ENCODE assay signal across 10 cellular contexts in the genomic region with DNA sequence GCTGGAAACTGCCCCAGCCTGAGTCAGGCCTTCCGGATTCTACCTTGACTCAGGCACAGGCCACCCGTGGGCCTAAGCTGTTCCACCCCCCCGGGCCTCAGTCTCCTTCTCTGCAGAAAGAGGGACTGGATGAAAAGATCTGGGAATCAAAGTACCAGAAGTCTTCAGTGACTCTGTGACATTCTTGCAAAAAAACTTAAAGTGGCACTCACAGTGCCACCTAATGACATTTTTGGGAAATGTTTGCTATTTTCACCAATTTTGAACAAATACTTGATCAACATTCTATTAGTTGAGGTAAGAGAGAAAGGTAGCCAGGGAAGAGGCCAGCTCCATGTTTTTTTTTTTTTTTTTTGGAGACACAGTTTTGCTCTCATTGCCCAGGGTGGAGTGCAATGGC. TPM values are rescaled to one million over a fixed set of nuclear protein-coding genes. Genes with fewer than 3 reads are reported as not detected.
DNase-seq lines count a peak whose midpoint lies in the region; FAIRE-seq and TF ChIP-seq lines count a peak whose summit lies in the region.
"Had no signal": no experiment of that assay in that cellular context is flagged by ENCODE, and none has a peak within 500 bp of the region (broad histone marks: within the 10 kb centered on the region; RNA-seq: fewer than 3 reads in every experiment).

No MANE protein-coding gene starts in this region.

- H3K27ac ChIP-seq in DOHH2 (ENCODE audit: low read depth, low read length), result no peak overlapping the region
- no peak overlapping the region for H3K27ac ChIP-seq in KMS-11
- no peak overlapping the region for H3K27ac ChIP-seq in neural cell (ENCODE audit: low read length)
- H3K27ac ChIP-seq: SJSA1 had no signal

- no peak for TF ChIP-seq EP300 in neural cell (conservative IDR thresholded peaks at IDR 0.05; ENCODE audit: poor library complexity, severe bottlenecking)

- TF ChIP-seq CTCF in DOHH2 (IDR thresholded peaks at IDR 0.05; ENCODE audit: low read depth, low read length, poor library complexity, severe bottlenecking) (peak; percentile 60), KMS-11 (conservative IDR thresholded peaks at IDR 0.05; ENCODE audit: low read depth, low read length) (peak; percentile 87), bronchial epithelial cell (IDR thresholded peaks at IDR 0.05; ENCODE audit: insufficient read depth, low read length, severe bottlenecking) (peak; percentile 16), neural cell (IDR thresholded peaks at IDR 0.05; ENCODE audit: poor library complexity, severe bottlenecking) (peak; percentile 62)

- H3K4me3 ChIP-seq in DOHH2 (ENCODE audit: low read length) (no peak overlapping the region), KMS-11 (IDR thresholded peaks at IDR 0.05; ENCODE audit: insufficient read depth, low read depth, low read length) (no peak overlapping the region), bronchial epithelial cell (ENCODE audit: low read depth, low read length) (no peak overlapping the region), neural cell (ENCODE audit: low read length) (no peak overlapping the region)
- H3K4me3 ChIP-seq: SJSA1 had no signal

- H2AFZ ChIP-seq in KMS-11 (ENCODE audit: low read depth) (no peak overlapping the region), neural cell (ENCODE audit: low read depth, low read length) (no peak overlapping the region)

- H3K9me3 ChIP-seq in DOHH2 (ENCODE audit: control insufficient read depth, insufficient read depth, low read length) (no peaks in the 10 kb centered on the region), neural cell (ENCODE audit: low read length) (no peaks in the 10 kb centered on the region)
- H3K9me3 ChIP-seq: SJSA1 had no signal

- no peak for DNase-seq in bronchial epithelial cell (ENCODE audit: low read depth)
- DNase-seq in NCI-H526 treated with DMSO at 0.1 percent for 48 hours (lab: John Stamatoyannopoulos, UW), result no peak
- DNase-seq in NCI-H1417 treated with DMSO at 0.1 percent for 48 hours (lab: John Stamatoyannopoulos, UW), result no peak
- DNase-seq in HPDE6-E6E7 (ENCODE audit: extremely low spot score), result no peak
- DNase-seq in LoVo (ENCODE audit: low spot score), result no peak
- DNase-seq: activated effector memory CD4-positive, alpha-beta T cell treated with Interleukin-2 at 50 U/mL for 16 hours had no signal

- H3K4me1 ChIP-seq in DOHH2 (ENCODE audit: control insufficient read depth, low read length) (no peaks in the 10 kb centered on the region), KMS-11 (ENCODE audit: low read depth, poor library complexity, severe bottlenecking) (no peaks in the 10 kb centered on the region)

- H3K4me2 ChIP-seq in DOHH2 (ENCODE audit: low read length) (no peak overlapping the region), KMS-11 (no peak overlapping the region), neural cell (ENCODE audit: low read length) (no peak overlapping the region)

- H4K20me1 ChIP-seq in DOHH2 (ENCODE audit: control insufficient read depth, insufficient read depth, low read depth, low read length) (no peaks in the 10 kb centered on the region), KMS-11 (ENCODE audit: insufficient read depth) (no peaks in the 10 kb centered on the region), neural cell (ENCODE audit: insufficient read depth) (no peaks in the 10 kb centered on the region)

- H3F3A ChIP-seq in DOHH2 (ENCODE audit: control insufficient read depth, insufficient read depth), result no peaks in the 10 kb centered on the region
- H3F3A ChIP-seq in neural cell (ENCODE audit: insufficient read depth, low read length, poor library complexity, severe bottlenecking), result no peaks in the 10 kb centered on the region

- TF ChIP-seq RAD21 in neural cell (conservative IDR thresholded peaks at IDR 0.05), result peak; percentile 49

- H3K27me3 ChIP-seq in DOHH2 (ENCODE audit: control insufficient read depth, low read length) (no peaks in the 10 kb centered on the region), KMS-11 (ENCODE audit: insufficient read depth, low read depth) (no peaks in the 10 kb centered on the region), bronchial epithelial cell (ENCODE audit: control insufficient read depth, insufficient read depth, low read length) (no peaks in the 10 kb centered on the region), neural cell (ENCODE audit: insufficient read depth, low read depth, low read length) (no peaks in the 10 kb centered on the region)
- H3K27me3 ChIP-seq: SJSA1 had no signal

- H3K9ac ChIP-seq in KMS-11 (no peak overlapping the region), neural cell (ENCODE audit: low read length) (no peak overlapping the region)

- FAIRE-seq in bronchial epithelial cell (lab: Jason Lieb, UNC), result no peak

- H3K79me2 ChIP-seq in DOHH2 (ENCODE audit: control insufficient read depth, low read length) (no peaks in the 10 kb centered on the region), KMS-11 (ENCODE audit: insufficient read depth, low read depth) (no peaks in the 10 kb centered on the region), neural cell (replicated peaks; ENCODE audit: insufficient read depth, low read length) (no peaks in the 10 kb centered on the region)

- H3K36me3 ChIP-seq in DOHH2 (ENCODE audit: control insufficient read depth, low read length) (no peaks in the 10 kb centered on the region), KMS-11 (ENCODE audit: insufficient read depth) (no peaks in the 10 kb centered on the region), bronchial epithelial cell (ENCODE audit: control insufficient read depth, insufficient read depth, low read length) (no peaks in the 10 kb centered on the region), neural cell (ENCODE audit: insufficient read depth, low read length) (no peaks in the 10 kb centered on the region)
- H3K36me3 ChIP-seq: SJSA1 had no signal

- no peaks in the 10 kb centered on the region for H3K9me2 ChIP-seq in DOHH2 (replicated peaks; ENCODE audit: control insufficient read depth, low read length)
- H3K9me2 ChIP-seq in neural cell (ENCODE audit: insufficient read depth, low read length), result no peaks in the 10 kb centered on the region

TF ChIP-seq in neural cell, 6 proteins besides CTCF, POLR2A, EP300 and RAD21:
- TF ChIP-seq, protein P1, sequence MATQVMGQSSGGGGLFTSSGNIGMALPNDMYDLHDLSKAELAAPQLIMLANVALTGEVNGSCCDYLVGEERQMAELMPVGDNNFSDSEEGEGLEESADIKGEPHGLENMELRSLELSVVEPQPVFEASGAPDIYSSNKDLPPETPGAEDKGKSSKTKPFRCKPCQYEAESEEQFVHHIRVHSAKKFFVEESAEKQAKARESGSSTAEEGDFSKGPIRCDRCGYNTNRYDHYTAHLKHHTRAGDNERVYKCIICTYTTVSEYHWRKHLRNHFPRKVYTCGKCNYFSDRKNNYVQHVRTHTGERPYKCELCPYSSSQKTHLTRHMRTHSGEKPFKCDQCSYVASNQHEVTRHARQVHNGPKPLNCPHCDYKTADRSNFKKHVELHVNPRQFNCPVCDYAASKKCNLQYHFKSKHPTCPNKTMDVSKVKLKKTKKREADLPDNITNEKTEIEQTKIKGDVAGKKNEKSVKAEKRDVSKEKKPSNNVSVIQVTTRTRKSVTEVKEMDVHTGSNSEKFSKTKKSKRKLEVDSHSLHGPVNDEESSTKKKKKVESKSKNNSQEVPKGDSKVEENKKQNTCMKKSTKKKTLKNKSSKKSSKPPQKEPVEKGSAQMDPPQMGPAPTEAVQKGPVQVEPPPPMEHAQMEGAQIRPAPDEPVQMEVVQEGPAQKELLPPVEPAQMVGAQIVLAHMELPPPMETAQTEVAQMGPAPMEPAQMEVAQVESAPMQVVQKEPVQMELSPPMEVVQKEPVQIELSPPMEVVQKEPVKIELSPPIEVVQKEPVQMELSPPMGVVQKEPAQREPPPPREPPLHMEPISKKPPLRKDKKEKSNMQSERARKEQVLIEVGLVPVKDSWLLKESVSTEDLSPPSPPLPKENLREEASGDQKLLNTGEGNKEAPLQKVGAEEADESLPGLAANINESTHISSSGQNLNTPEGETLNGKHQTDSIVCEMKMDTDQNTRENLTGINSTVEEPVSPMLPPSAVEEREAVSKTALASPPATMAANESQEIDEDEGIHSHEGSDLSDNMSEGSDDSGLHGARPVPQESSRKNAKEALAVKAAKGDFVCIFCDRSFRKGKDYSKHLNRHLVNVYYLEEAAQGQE (IDR thresholded peaks at IDR 0.05; ENCODE audit: borderline replicate concordance), result no peak
- TF ChIP-seq SMC3 (conservative IDR thresholded peaks at IDR 0.05; ENCODE audit: poor library complexity) (peak; percentile 62), TAF1 (IDR thresholded peaks at IDR 0.05; ENCODE audit: low read depth) (no peak)
TF ChIP-seq in neural cell: peak in this region for 1.

RNA-seq across cellular contexts. Expression of a gene that starts 48.3 kb away (rescaled TPM):
- total RNA-seq in bronchial epithelial cell, result 10.3 and 11.0 TPM in 2 replicates
- 6.3 and 9.8 TPM in 2 replicates for polyA plus RNA-seq in neural cell
- 9.7 and 10.2 TPM in 2 replicates for polyA minus RNA-seq in neural cell

Comparison
In these comparisons a context has a peak if more than half of its experiments do, and no peak if none do; other contexts are left out.
1. CTCF ChIP-seq: peak in every context shown above with its lines; median percentile 87 in KMS-11; 62 in neural cell; 60 in DOHH2; 16 in bronchial epithelial cell.